15 cellular contexts compared by ENCODE assay signal in genomic region chr9:1469996-1470395, GRCh38.
A peak's percentile ranks its signal among the peaks of the same experiment; 100 is the strongest.
DNase-seq lines count a peak whose midpoint lies in the region; ATAC-seq and TF ChIP-seq lines count a peak whose summit lies in the region.
"Had no signal": no experiment of that assay in that cellular context is flagged by ENCODE, and none has a peak within 500 bp of the region (broad histone marks: within the 10 kb centered on the region; RNA-seq: fewer than 3 reads in every experiment).

No MANE protein-coding gene starts in this region.

- ATAC-seq in GM18873 (IDR thresholded peaks at IDR 0.05; ENCODE audit: low FRiP score, unreplicated experiment) (peak; percentile 88), GM21423 (IDR thresholded peaks at IDR 0.05; ENCODE audit: unreplicated experiment) (peak; percentile 91), HG03025 (IDR thresholded peaks at IDR 0.05; ENCODE audit: low FRiP score, unreplicated experiment) (peak; percentile 96), WTC11 (no peak)
- peak; percentile 90 for ATAC-seq in activated T-helper 17 cell treated with anti-CD3 and anti-CD28 coated beads, Interleukin-2, amount 50 U/mL, for 72 hours (replicated peaks)
- ATAC-seq: upper lobe of right lung had no signal

- H3K4me3 Mint-ChIP-seq in activated T-helper 17 cell treated with anti-CD3 and anti-CD28 coated beads, Interleukin-2, amount 50 U/mL, for 72 hours = no peak overlapping the region
- no peak overlapping the region for H3K4me3 Mint-ChIP-seq in WTC11
- H3K4me3 Mint-ChIP-seq: T-helper 1 cell treated with Interleukin-12 subunit alpha and Interleukin-12 subunit beta and Interleukin-4 antibody, amounts not matched to agents 30 μg/mL and 1 μg/mL, for 36 hours had no signal

- no peaks in the 10 kb centered on the region for H3K27me3 ChIP-seq in adrenal gland
- H3K27me3 ChIP-seq: upper lobe of right lung had no signal

- TF ChIP-seq CTCF in adrenal gland (IDR thresholded peaks at IDR 0.05) = no peak
- no peak for TF ChIP-seq CTCF in WTC11 (IDR thresholded peaks at IDR 0.05)

- DNase-seq in stimulated activated CD4-positive, alpha-beta T cell treated with anti-CD3 and anti-CD28 coated beads, Interleukin-2, amount 100 ng/mL, for 48 hours = no peak
- DNase-seq in adrenal gland = no peak
- DNase-seq in NCI-H510A (lab: John Stamatoyannopoulos, UW) = no peak
- DNase-seq in WTC11 (ENCODE audit: low spot score) = no peak
- DNase-seq: effector memory CD4-positive, alpha-beta T cell; hypothalamus; midbrain; NCI-H187; retina; upper lobe of right lung had no signal

- H3K4me3 ChIP-seq in adrenal gland = no peak overlapping the region
- H3K4me3 ChIP-seq: upper lobe of right lung had no signal

- H3K4me1 Mint-ChIP-seq in activated T-helper 17 cell treated with anti-CD3 and anti-CD28 coated beads, Interleukin-2, amount 50 U/mL, for 72 hours = no peaks in the 10 kb centered on the region
- peaks cover 4% of the 10 kb centered on the region; the same call in 1 of the 2 replicates for H3K4me1 Mint-ChIP-seq in WTC11

- POLR2A ChIA-PET in WTC11 (lab: Charles Lee) = no interaction called here

- intact Hi-C loops in adrenal gland (cut with DNase I) = no loop called here

- TF ChIP-seq POLR2A in adrenal gland (IDR thresholded peaks at IDR 0.05) = no peak

- H3K9me3 ChIP-seq in adrenal gland (replicated peaks in 1 of 3) = no peaks in the 10 kb centered on the region
- H3K9me3 ChIP-seq: upper lobe of right lung had no signal

- no peaks in the 10 kb centered on the region for H3K36me3 ChIP-seq in adrenal gland (replicated peaks in 1 of 2)
- H3K36me3 ChIP-seq: upper lobe of right lung had no signal

- H3K27me3 Mint-ChIP-seq in activated T-helper 17 cell treated with anti-CD3 and anti-CD28 coated beads, Interleukin-2, amount 50 U/mL, for 72 hours = peaks cover 6% of the 10 kb centered on the region
- H3K27me3 Mint-ChIP-seq in WTC11 (ENCODE audit: low read depth) = no peaks in the 10 kb centered on the region

- H3K27ac ChIP-seq in adrenal gland = no peak overlapping the region
- H3K27ac ChIP-seq: upper lobe of right lung had no signal

- H3K4me1 ChIP-seq in adrenal gland (replicated peaks in 1 of 2) = no peaks in the 10 kb centered on the region
- H3K4me1 ChIP-seq: upper lobe of right lung had no signal

- H3K36me3 Mint-ChIP-seq in activated T-helper 17 cell treated with anti-CD3 and anti-CD28 coated beads, Interleukin-2, amount 50 U/mL, for 72 hours (ENCODE audit: low read depth) = no peaks in the 10 kb centered on the region
- H3K36me3 Mint-ChIP-seq in WTC11 = no peaks in the 10 kb centered on the region

- WGBS in adrenal gland, 4 donors = 48 to 64% (median 59%) methylated on average over 1 of the region's 1 CpG

- CTCF ChIA-PET in WTC11 (lab: Charles Lee) = interaction anchor here (1.0 kb wide), 1 partner anchor 461 kb away, joined by 3 read pairs; no protein-coding TSS in a partner anchor

- H3K9me3 Mint-ChIP-seq in activated T-helper 17 cell treated with anti-CD3 and anti-CD28 coated beads, Interleukin-2, amount 50 U/mL, for 72 hours = no peaks in the 10 kb centered on the region
- H3K9me3 Mint-ChIP-seq in WTC11 = no peaks in the 10 kb centered on the region
- H3K9me3 Mint-ChIP-seq: T-helper 1 cell treated with Interleukin-12 subunit alpha and Interleukin-12 subunit beta and Interleukin-4 antibody, amounts not matched to agents 30 μg/mL and 1 μg/mL, for 36 hours had no signal

- no peak overlapping the region for H3K27ac Mint-ChIP-seq in activated T-helper 17 cell treated with anti-CD3 and anti-CD28 coated beads, Interleukin-2, amount 50 U/mL, for 72 hours
- H3K27ac Mint-ChIP-seq in WTC11 = no peak overlapping the region
- H3K27ac Mint-ChIP-seq: T-helper 1 cell treated with Interleukin-12 subunit alpha and Interleukin-12 subunit beta and Interleukin-4 antibody, amounts not matched to agents 30 μg/mL and 1 μg/mL, for 36 hours had no signal

TF ChIP-seq in WTC11, 78 proteins besides CTCF, POLR2A, EP300 and RAD21:
- no peak for TF ChIP-seq FOXP1 (CRISPR knock-in tag; IDR thresholded peaks at IDR 0.05; ENCODE audit: borderline replicate concordance)
- TF ChIP-seq NFE2L1 (CRISPR knock-in tag; IDR thresholded peaks at IDR 0.05) = no peak
- TF ChIP-seq ZNF281 (CRISPR knock-in tag; IDR thresholded peaks at IDR 0.05) = no peak
- no peak for TF ChIP-seq TCF7 (CRISPR knock-in tag; IDR thresholded peaks at IDR 0.05; ENCODE audit: low read depth)
- no peak for TF ChIP-seq TP53 (CRISPR knock-in tag; IDR thresholded peaks at IDR 0.05)
- no peak for TF ChIP-seq CBFB (CRISPR knock-in tag; IDR thresholded peaks at IDR 0.05; ENCODE audit: low read depth)
- TF ChIP-seq SMAD4 (CRISPR knock-in tag; IDR thresholded peaks at IDR 0.05) = no peak
- TF ChIP-seq, protein P1, sequence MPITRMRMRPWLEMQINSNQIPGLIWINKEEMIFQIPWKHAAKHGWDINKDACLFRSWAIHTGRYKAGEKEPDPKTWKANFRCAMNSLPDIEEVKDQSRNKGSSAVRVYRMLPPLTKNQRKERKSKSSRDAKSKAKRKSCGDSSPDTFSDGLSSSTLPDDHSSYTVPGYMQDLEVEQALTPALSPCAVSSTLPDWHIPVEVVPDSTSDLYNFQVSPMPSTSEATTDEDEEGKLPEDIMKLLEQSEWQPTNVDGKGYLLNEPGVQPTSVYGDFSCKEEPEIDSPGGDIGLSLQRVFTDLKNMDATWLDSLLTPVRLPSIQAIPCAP (CRISPR knock-in tag; IDR thresholded peaks at IDR 0.05) = no peak
